Comparison of ENCODE assay signal across 15 cellular contexts in the genomic region with DNA sequence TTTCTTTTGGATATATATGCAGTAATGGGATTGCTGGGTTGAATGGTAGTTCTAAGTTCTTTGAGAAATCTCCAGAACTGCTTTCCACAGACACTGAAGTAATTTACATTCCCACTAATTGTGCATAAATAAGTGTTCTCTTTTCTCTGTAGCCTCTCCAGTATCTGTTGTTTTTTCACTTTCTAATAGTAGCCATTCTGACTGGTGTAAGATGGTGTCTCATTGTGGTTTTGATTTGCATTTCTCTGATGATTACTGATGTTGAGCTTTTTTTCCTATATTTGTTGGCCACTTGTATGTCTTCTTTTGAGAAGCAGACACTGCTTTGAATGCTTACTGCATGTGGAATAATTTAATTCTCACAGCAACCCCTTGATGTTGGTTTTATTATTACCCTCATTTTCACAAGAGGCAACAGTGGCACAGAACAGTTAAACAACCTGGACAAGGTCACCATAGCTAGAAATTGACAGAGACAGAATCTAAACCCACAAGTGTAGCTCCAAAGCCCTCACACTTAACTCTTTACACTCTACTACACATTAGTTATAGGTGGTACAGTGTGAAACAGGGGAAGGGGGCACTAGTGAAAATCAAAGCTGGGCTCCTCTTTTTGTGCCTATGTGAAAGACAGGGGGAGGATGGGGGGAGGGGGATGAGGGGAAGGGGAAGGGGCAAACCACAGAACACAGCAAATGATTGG.
DNase-seq lines count a peak whose midpoint lies in the region; ATAC-seq and FAIRE-seq lines count a peak whose summit lies in the region.
"Had no signal": no experiment of that assay in that cellular context is flagged by ENCODE, and none has a peak within 500 bp of the region (broad histone marks: within the 10 kb centered on the region; RNA-seq: fewer than 3 reads in every experiment).

No MANE protein-coding gene starts in this region.

- no peak for FAIRE-seq in HTR-8/SVneo (lab: Jason Lieb, UNC)
- no peak for FAIRE-seq in small intestine (lab: Jason Lieb, UNC)
- FAIRE-seq: RCC 7860, urothelium cell line had no signal

- H3K27me3 ChIP-seq in small intestine (ENCODE audit: control insufficient read depth in 2 of 2, insufficient read depth in 2 of 2, low read length in 2 of 2), result no peaks in the 10 kb centered on the region

- H3K27ac ChIP-seq in small intestine (ENCODE audit: low read depth in 1 of 2, low read length in 1 of 2), result no peak overlapping the region

- no peaks in the 10 kb centered on the region for H3K36me3 ChIP-seq in small intestine (ENCODE audit: control insufficient read depth in 2 of 2, insufficient read depth in 2 of 2, low read length in 2 of 2)

- no peak overlapping the region for H3K4me3 ChIP-seq in small intestine (ENCODE audit: low read depth in 1 of 2, low read length in 2 of 2)

- ATAC-seq in GM18499 (IDR thresholded peaks at IDR 0.05; ENCODE audit: insufficient read depth, unreplicated experiment) (peak; percentile 90), GM19438 (IDR thresholded peaks at IDR 0.05; ENCODE audit: low read depth, unreplicated experiment) (peak; percentile 77), HG02678 (IDR thresholded peaks at IDR 0.05; ENCODE audit: unreplicated experiment) (peak; percentile 85), HG03196 (IDR thresholded peaks at IDR 0.05; ENCODE audit: unreplicated experiment) (peak; percentile 78)
- ATAC-seq: activated naive CD4-positive, alpha-beta T cell treated with anti-CD3 and anti-CD28 coated beads, Interleukin-2, amount 50 U/mL, for 72 hours had no signal

- DNase-seq in HTR-8/SVneo (ENCODE audit: insufficient read length, low spot score) (no peak), SK-N-DZ (ENCODE audit: low spot score) (no peak), small intestine (no peak)
- DNase-seq in activated naive CD4-positive, alpha-beta T cell treated with anti-CD3 and anti-CD28 coated beads, Interleukin-2, amount 50 U/mL, for 16 hours, result no peak
- DNase-seq: activated CD8-positive, alpha-beta memory T cell treated with anti-CD3 and anti-CD28 coated beads for 24 hours; DMS 273 treated with DMSO at 0.1 percent for 48 hours; NCI-H446; T1000 had no signal

- no peaks in the 10 kb centered on the region for H3K9me3 ChIP-seq in small intestine (ENCODE audit: control insufficient read depth, low read depth)

- no peaks in the 10 kb centered on the region for H3K4me1 ChIP-seq in small intestine (ENCODE audit: control insufficient read depth in 2 of 2, insufficient read depth in 1 of 2, low read depth in 1 of 2, low read length in 1 of 2)
